Comparison of ENCODE assay signal across 11 cellular contexts in the genomic region with DNA sequence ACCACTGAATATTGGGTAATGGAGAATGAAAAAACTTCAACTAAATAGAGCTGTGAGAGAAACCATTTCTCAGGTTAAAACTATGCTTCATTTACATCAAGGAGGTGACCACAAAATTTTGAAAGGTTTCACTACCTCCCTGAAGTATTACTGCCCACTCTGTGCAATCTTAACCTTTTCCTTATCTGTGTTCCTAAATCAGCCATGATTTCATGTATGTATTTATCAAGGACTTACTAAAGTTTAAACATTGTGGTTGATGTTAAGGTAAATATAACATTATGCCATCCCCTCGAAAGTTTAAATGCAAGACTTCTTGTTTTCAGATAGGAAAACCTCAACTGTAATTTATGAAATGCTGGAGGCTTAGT.
A peak's percentile ranks its signal among the peaks of the same experiment; 100 is the strongest.
DNase-seq lines count a peak whose midpoint lies in the region; ATAC-seq lines count a peak whose summit lies in the region.
"Had no signal": no experiment of that assay in that cellular context is flagged by ENCODE, and none has a peak within 500 bp of the region (broad histone marks: within the 10 kb centered on the region; RNA-seq: fewer than 3 reads in every experiment).

No MANE protein-coding gene starts in this region.

- peak overlapping the region; percentile 73 for H3K27ac Mint-ChIP-seq in stimulated activated memory B cell treated with anti-CD40 and anti-IgM and Interleukin-4, amounts not matched to agents 10 μg/mL and 1 μg/mL and 100 μg/mL, for 72 hours
- H3K27ac Mint-ChIP-seq in activated CD4-positive, alpha-beta memory T cell treated with anti-CD3 and anti-CD28 coated beads, Interleukin-2, amount 10 ng/mL, durations not matched to agents 7 days and 5 days, result no peak overlapping the region
- no peak overlapping the region for H3K27ac Mint-ChIP-seq in activated T-cell treated with anti-CD3 and anti-CD28 coated beads, Interleukin-2, amount 50 U/mL, for 72 hours

- peak; percentile 87 for ATAC-seq in HG03342 (IDR thresholded peaks at IDR 0.05; ENCODE audit: unreplicated experiment)
- peak; percentile 76 for ATAC-seq in stimulated activated memory B cell treated with anti-CD40 and anti-IgM and Interleukin-4, amounts not matched to agents 10 μg/mL and 1 μg/mL and 100 μg/mL, for 72 hours
- no peak for ATAC-seq in activated T-cell treated with anti-CD3 and anti-CD28 coated beads, Interleukin-2, amount 50 U/mL, for 72 hours (replicated peaks in 1 of 2)
- ATAC-seq: HCT116 had no signal

- peaks cover 38% of the 10 kb centered on the region for H3K27me3 Mint-ChIP-seq in stimulated activated memory B cell treated with anti-CD40 and anti-IgM and Interleukin-4, amounts not matched to agents 10 μg/mL and 1 μg/mL and 100 μg/mL, for 72 hours
- no peaks in the 10 kb centered on the region for H3K27me3 Mint-ChIP-seq in activated CD4-positive, alpha-beta memory T cell treated with anti-CD3 and anti-CD28 coated beads, Interleukin-2, amount 10 ng/mL, durations not matched to agents 7 days and 5 days
- no peaks in the 10 kb centered on the region for H3K27me3 Mint-ChIP-seq in activated T-cell treated with anti-CD3 and anti-CD28 coated beads, Interleukin-2, amount 50 U/mL, for 72 hours (ENCODE audit: low read depth)

- CTCF ChIA-PET in activated CD4-positive, alpha-beta memory T cell treated with anti-CD3 and anti-CD28 coated beads, Interleukin-2, amount 10 ng/mL, durations not matched to agents 7 days and 5 days (lab: Charles Lee), result no interaction called here

- H3K9me3 Mint-ChIP-seq in stimulated activated memory B cell treated with anti-CD40 and anti-IgM and Interleukin-4, amounts not matched to agents 10 μg/mL and 1 μg/mL and 100 μg/mL, for 72 hours, result peaks cover 19% of the 10 kb centered on the region
- H3K9me3 Mint-ChIP-seq in activated CD4-positive, alpha-beta memory T cell treated with anti-CD3 and anti-CD28 coated beads, Interleukin-2, amount 10 ng/mL, durations not matched to agents 7 days and 5 days, result no peaks in the 10 kb centered on the region
- peaks cover 5 to 8% of the 10 kb centered on the region in 2 donors for H3K9me3 Mint-ChIP-seq in activated T-cell treated with anti-CD3 and anti-CD28 coated beads, Interleukin-2, amount 50 U/mL, for 72 hours

- no peak overlapping the region for H3K4me3 Mint-ChIP-seq in stimulated activated memory B cell treated with anti-CD40 and anti-IgM and Interleukin-4, amounts not matched to agents 10 μg/mL and 1 μg/mL and 100 μg/mL, for 72 hours
- no peak overlapping the region for H3K4me3 Mint-ChIP-seq in activated CD4-positive, alpha-beta memory T cell treated with anti-CD3 and anti-CD28 coated beads, Interleukin-2, amount 10 ng/mL, durations not matched to agents 7 days and 5 days
- H3K4me3 Mint-ChIP-seq in activated T-cell treated with anti-CD3 and anti-CD28 coated beads, Interleukin-2, amount 50 U/mL, for 72 hours, result no peak overlapping the region

- H3K36me3 Mint-ChIP-seq in stimulated activated memory B cell treated with anti-CD40 and anti-IgM and Interleukin-4, amounts not matched to agents 10 μg/mL and 1 μg/mL and 100 μg/mL, for 72 hours, result peaks cover 23% of the 10 kb centered on the region
- no peaks in the 10 kb centered on the region for H3K36me3 Mint-ChIP-seq in activated CD4-positive, alpha-beta memory T cell treated with anti-CD3 and anti-CD28 coated beads, Interleukin-2, amount 10 ng/mL, durations not matched to agents 7 days and 5 days (ENCODE audit: low read depth)
- peaks cover 0 to 2% of the 10 kb centered on the region in 2 donors for H3K36me3 Mint-ChIP-seq in activated T-cell treated with anti-CD3 and anti-CD28 coated beads, Interleukin-2, amount 50 U/mL, for 72 hours (ENCODE audit: insufficient read depth in 2 of 2)

- DNase-seq in GM19238 (ENCODE audit: insufficient read length, low spot score) (peak; percentile 4), H4 (ENCODE audit: low spot score) (peak; percentile 35)
- DNase-seq in activated CD4-positive, alpha-beta memory T cell treated with anti-CD3 and anti-CD28 coated beads, Interleukin-2, amount 10 ng/mL, durations not matched to agents 7 days and 5 days, result no peak
- DNase-seq in activated T-cell treated with anti-CD3 and anti-CD28 coated beads, Interleukin-2, amount 50 U/mL, for 72 hours, result no peak
- no peak for DNase-seq in activated CD4-positive, CD25-positive, alpha-beta regulatory T cell (lab: John Stamatoyannopoulos, UW)
- DNase-seq: DND-41, NCI-H1105, WERI-Rb-1 had no signal

- H3K4me1 Mint-ChIP-seq in stimulated activated memory B cell treated with anti-CD40 and anti-IgM and Interleukin-4, amounts not matched to agents 10 μg/mL and 1 μg/mL and 100 μg/mL, for 72 hours, result peaks cover 17% of the 10 kb centered on the region
- H3K4me1 Mint-ChIP-seq in activated CD4-positive, alpha-beta memory T cell treated with anti-CD3 and anti-CD28 coated beads, Interleukin-2, amount 10 ng/mL, durations not matched to agents 7 days and 5 days, result no peaks in the 10 kb centered on the region
- no peaks in the 10 kb centered on the region for H3K4me1 Mint-ChIP-seq in activated T-cell treated with anti-CD3 and anti-CD28 coated beads, Interleukin-2, amount 50 U/mL, for 72 hours (ENCODE audit: low read depth)

- POLR2A ChIA-PET in activated CD4-positive, alpha-beta memory T cell treated with anti-CD3 and anti-CD28 coated beads, Interleukin-2, amount 10 ng/mL, durations not matched to agents 7 days and 5 days (lab: Charles Lee), result no interaction called here

Comparison
In these comparisons a context has a peak if more than half of its experiments do, and no peak if none do; other contexts are left out.
1. DNase-seq: peak in GM19238 (single experiment) and H4 (single experiment); none in activated CD4-positive, alpha-beta memory T cell treated with anti-CD3 and anti-CD28 coated beads, Interleukin-2, amount 10 ng/mL, durations not matched to agents 7 days and 5 days (single experiment), activated T-cell treated with anti-CD3 and anti-CD28 coated beads, Interleukin-2, amount 50 U/mL, for 72 hours (0 of 2) and activated CD4-positive, CD25-positive, alpha-beta regulatory T cell (0 of 4).
2. ATAC-seq: peak in HG03342 (single experiment) and stimulated activated memory B cell treated with anti-CD40 and anti-IgM and Interleukin-4, amounts not matched to agents 10 μg/mL and 1 μg/mL and 100 μg/mL, for 72 hours (single experiment); none in activated T-cell treated with anti-CD3 and anti-CD28 coated beads, Interleukin-2, amount 50 U/mL, for 72 hours (0 of 2).